22 cellular contexts compared by ENCODE assay signal in the genomic region with DNA sequence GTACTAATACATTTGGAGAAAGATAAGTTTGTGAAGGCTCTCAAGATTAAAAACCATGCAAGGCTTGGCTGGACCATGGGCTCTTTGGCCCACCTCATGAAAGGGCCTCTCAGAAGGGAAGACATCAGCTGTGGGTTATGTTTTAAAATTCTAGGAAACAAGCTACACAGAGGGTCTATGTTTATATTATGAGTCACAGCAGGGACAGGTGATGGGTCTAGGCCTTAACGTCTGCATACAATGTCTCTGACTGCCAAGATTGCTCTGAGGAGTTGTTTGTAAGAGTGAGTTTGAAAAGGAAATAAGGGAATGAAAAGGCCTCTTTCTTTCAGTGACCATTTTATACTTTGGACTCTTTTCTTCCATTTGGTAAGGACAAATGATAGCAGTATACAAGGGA.
DNase-seq lines count a peak whose midpoint lies in the region; ATAC-seq and TF ChIP-seq lines count a peak whose summit lies in the region.
"Had no signal": no experiment of that assay in that cellular context is flagged by ENCODE, and none has a peak within 500 bp of the region (broad histone marks: within the 10 kb centered on the region; RNA-seq: fewer than 3 reads in every experiment).

No MANE protein-coding gene starts in this region.

- H3K36me3 Mint-ChIP-seq in HFFc6 (ENCODE audit: low read depth): no peaks in the 10 kb centered on the region
- H3K36me3 Mint-ChIP-seq: CD14-positive monocyte; CD8-positive, alpha-beta memory T cell had no signal

- peak; percentile 29 for DNase-seq in COLO829 (ENCODE audit: low spot score)
- DNase-seq in RPMI7951 (ENCODE audit: low read depth): peak; percentile 0
- peak; percentile 53 for DNase-seq in myocyte (ENCODE audit: low read depth)
- peak; percentile 6 for DNase-seq in pons (ENCODE audit: low spot score)
- no peak for DNase-seq in HFFc6
- DNase-seq in stimulated activated naive CD8-positive, alpha-beta T cell treated with anti-CD3 and anti-CD28 coated beads, Interleukin-15, amount 100 ng/mL, for 72 hours: no peak
- no peak for DNase-seq in OCI-M2 (lab: John Stamatoyannopoulos, UW; ENCODE audit: unreplicated experiment)
- DNase-seq: 8988T; ACHN; AML-193; BE2C; Calu3; CD4-positive, alpha-beta T cell; CD8-positive, alpha-beta memory T cell; COR-L47; DMS153; GF-D8; H9 had no signal

- no peak for TF ChIP-seq CTCF in HFFc6 (IDR thresholded peaks at IDR 0.05)

- H3K4me1 Mint-ChIP-seq in HFFc6 (ENCODE audit: low read depth): no peaks in the 10 kb centered on the region
- peaks cover 7% of the 10 kb centered on the region for H3K4me1 Mint-ChIP-seq in stimulated activated naive CD8-positive, alpha-beta T cell treated with anti-CD3 and anti-CD28 coated beads, Interleukin-15, amount 100 ng/mL, for 72 hours
- H3K4me1 Mint-ChIP-seq: CD14-positive monocyte; CD8-positive, alpha-beta memory T cell had no signal

- H3K9me3 Mint-ChIP-seq in HFFc6: no peaks in the 10 kb centered on the region
- H3K9me3 Mint-ChIP-seq in stimulated activated naive CD8-positive, alpha-beta T cell treated with anti-CD3 and anti-CD28 coated beads, Interleukin-15, amount 100 ng/mL, for 72 hours: no peaks in the 10 kb centered on the region
- H3K9me3 Mint-ChIP-seq: CD4-positive, alpha-beta T cell; CD8-positive, alpha-beta memory T cell had no signal

- H3K4me3 Mint-ChIP-seq in HFFc6: no peak overlapping the region
- no peak overlapping the region for H3K4me3 Mint-ChIP-seq in stimulated activated naive CD8-positive, alpha-beta T cell treated with anti-CD3 and anti-CD28 coated beads, Interleukin-15, amount 100 ng/mL, for 72 hours
- H3K4me3 Mint-ChIP-seq: CD14-positive monocyte; CD4-positive, alpha-beta T cell; CD8-positive, alpha-beta memory T cell; GM23338; H9 had no signal

- H3K27me3 Mint-ChIP-seq in HFFc6 (ENCODE audit: insufficient read depth): peaks cover 3% of the 10 kb centered on the region
- H3K27me3 Mint-ChIP-seq in stimulated activated naive CD8-positive, alpha-beta T cell treated with anti-CD3 and anti-CD28 coated beads, Interleukin-15, amount 100 ng/mL, for 72 hours: no peaks in the 10 kb centered on the region
- H3K27me3 Mint-ChIP-seq: CD4-positive, alpha-beta T cell; CD8-positive, alpha-beta memory T cell had no signal

- ATAC-seq in stimulated activated naive CD8-positive, alpha-beta T cell treated with anti-CD3 and anti-CD28 coated beads, Interleukin-15, amount 100 ng/mL, for 72 hours: no peak
- ATAC-seq: A549, GM23338, HCT116 had no signal

- H3K27ac Mint-ChIP-seq in HFFc6: no peak overlapping the region
- no peak overlapping the region for H3K27ac Mint-ChIP-seq in stimulated activated naive CD8-positive, alpha-beta T cell treated with anti-CD3 and anti-CD28 coated beads, Interleukin-15, amount 100 ng/mL, for 72 hours
- H3K27ac Mint-ChIP-seq: CD14-positive monocyte; CD4-positive, alpha-beta T cell; GM23338; H9 had no signal

Comparison
In these comparisons a context has a peak if more than half of its experiments do, and no peak if none do; other contexts are left out.
1. DNase-seq: peak in COLO829 (single experiment), RPMI7951 (single experiment), myocyte (single experiment) and pons (single experiment); none in HFFc6 (single experiment), stimulated activated naive CD8-positive, alpha-beta T cell treated with anti-CD3 and anti-CD28 coated beads, Interleukin-15, amount 100 ng/mL, for 72 hours (0 of 2) and OCI-M2 (single experiment).